10 cellular contexts compared by ENCODE assay signal in genomic region chr18:32383040-32383819, GRCh38.
A peak's percentile ranks its signal among the peaks of the same experiment; 100 is the strongest.
DNase-seq lines count a peak whose midpoint lies in the region; ATAC-seq and TF ChIP-seq lines count a peak whose summit lies in the region.
"Had no signal": no experiment of that assay in that cellular context is flagged by ENCODE, and none has a peak within 500 bp of the region (broad histone marks: within the 10 kb centered on the region; RNA-seq: fewer than 3 reads in every experiment).

No MANE protein-coding gene starts in this region.

- H3K4me3 ChIP-seq in adrenal gland, result no peak overlapping the region
- no peak overlapping the region for H3K4me3 ChIP-seq in heart right ventricle
- no peak overlapping the region for H3K4me3 ChIP-seq in skeletal muscle cell (ENCODE audit: low read depth, low read length)
- H3K4me3 ChIP-seq in ovary, result no peak overlapping the region

- TF ChIP-seq EP300 in ovary (IDR thresholded peaks at IDR 0.05), result no peak

- intact Hi-C loops in adrenal gland (cut with DNase I) (loop anchor here in 1 of 2 donors (10.0 kb wide), 1 partner anchor 82 kb away; no protein-coding TSS in a partner anchor), heart right ventricle (cut with DNase I) (loop anchor here in 4 of 10 donors (5.0 to 10.0 kb wide), 3 partner anchors 39 to 84 kb away; no protein-coding TSS in a partner anchor), ovary (cut with DNase I) (no loop called here)

- H3K36me3 ChIP-seq in adrenal gland (replicated peaks in 1 of 2), result no peaks in the 10 kb centered on the region
- no peaks in the 10 kb centered on the region for H3K36me3 ChIP-seq in heart right ventricle
- no peaks in the 10 kb centered on the region for H3K36me3 ChIP-seq in ovary

- H3K27ac ChIP-seq in adrenal gland (peak overlapping the region in 4 of 5 donors; percentile 61 to 77 (median 71)), heart right ventricle (peak overlapping the region in 6 of 10 donors; percentile 2 to 40 (median 16)), ovary (no peak overlapping the region)

- peak; percentile 26 for DNase-seq in GM04503 (ENCODE audit: low read depth)
- DNase-seq in adrenal gland, result peak; percentile 36 to 70 (median 65)
- no peak for DNase-seq in heart right ventricle
- peak; percentile 91 for DNase-seq in skeletal muscle cell (ENCODE audit: low read depth)
- no peak for DNase-seq in SIG-M5 treated with dmso at 0.1 percent for 504 hours (lab: John Stamatoyannopoulos, UW; ENCODE audit: unreplicated experiment)
- DNase-seq in ovary, result no peak
- no peak for DNase-seq in activated T-cell treated with anti-CD3 and anti-CD28 coated beads for 4 hours
- DNase-seq: naive thymus-derived CD4-positive, alpha-beta T cell; T-helper 2 cell had no signal

- H3K4me1 ChIP-seq in adrenal gland (replicated peaks in 1 of 2), result peaks cover 28 to 39% of the 10 kb centered on the region in 2 donors
- H3K4me1 ChIP-seq in heart right ventricle, result peaks cover 0 to 45% (median 37%) of the 10 kb centered on the region in 9 donors
- H3K4me1 ChIP-seq in ovary (ENCODE audit: insufficient read depth), result peaks cover 12% of the 10 kb centered on the region

- TF ChIP-seq CTCF in adrenal gland (IDR thresholded peaks at IDR 0.05) (no peak), heart right ventricle (IDR thresholded peaks at IDR 0.05) (no peak), ovary (IDR thresholded peaks at IDR 0.05) (no peak)

- H3K27me3 ChIP-seq in adrenal gland, result no peaks in the 10 kb centered on the region
- H3K27me3 ChIP-seq in heart right ventricle, result no peaks in the 10 kb centered on the region
- H3K27me3 ChIP-seq in ovary, result no peaks in the 10 kb centered on the region

- 36 to 49% (median 45%) methylated on average over 4 of the region's 4 CpGs for WGBS in adrenal gland, 4 donors
- 39 to 41% methylated on average over 4 of the region's 4 CpGs for WGBS in heart right ventricle, 2 donors
- WGBS in ovary, 3 donors, result 30 to 41% (median 33%) methylated on average over 4 of the region's 4 CpGs

- ATAC-seq in heart right ventricle (peak; percentile 44 to 75 (median 68)), HG03469 (IDR thresholded peaks at IDR 0.05; ENCODE audit: unreplicated experiment) (no peak)
- ATAC-seq: naive thymus-derived CD4-positive, alpha-beta T cell had no signal

- peak in 1 of 2 donors; percentile 33 for TF ChIP-seq POLR2A in adrenal gland (IDR thresholded peaks at IDR 0.05)
- no peak for TF ChIP-seq POLR2A in ovary (IDR thresholded peaks at IDR 0.05)

- H3K9me3 ChIP-seq in adrenal gland (replicated peaks in 1 of 3) (no peaks in the 10 kb centered on the region), heart right ventricle (no peaks in the 10 kb centered on the region), ovary (no peaks in the 10 kb centered on the region)

Comparison
In these comparisons a context has a peak if more than half of its experiments do, and no peak if none do; other contexts are left out.
1. DNase-seq: peak in GM04503 (single experiment), adrenal gland (7 of 7) and skeletal muscle cell (single experiment); none in heart right ventricle (0 of 2), SIG-M5 treated with dmso at 0.1 percent for 504 hours (single experiment), ovary (0 of 5) and activated T-cell treated with anti-CD3 and anti-CD28 coated beads for 4 hours (single experiment).
2. H3K27ac ChIP-seq: peak in adrenal gland (4 of 5) and heart right ventricle (6 of 10); none in ovary (0 of 2).